29 cellular contexts compared by ENCODE assay signal in the genomic region with DNA sequence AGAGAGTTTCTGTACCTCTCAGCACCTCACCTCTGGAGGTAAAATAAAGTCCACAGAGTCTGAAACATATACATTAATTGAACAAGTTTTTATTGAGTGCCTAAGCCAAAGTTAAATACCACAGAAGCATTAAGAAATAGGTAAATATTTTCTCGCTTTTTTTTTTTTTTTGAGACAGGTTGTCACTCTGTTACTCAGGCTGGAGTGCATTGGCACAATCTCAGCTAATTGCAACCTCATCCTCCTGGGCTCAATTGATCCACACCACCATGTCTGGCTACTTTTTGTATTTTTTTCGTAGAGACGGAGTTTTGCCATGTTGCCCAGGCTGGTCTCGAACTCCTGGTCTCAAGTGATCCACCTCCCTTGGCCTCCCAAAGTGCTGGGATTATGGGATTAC.
"Had no signal": no experiment of that assay in that cellular context is flagged by ENCODE, and none has a peak within 500 bp of the region (broad histone marks: within the 10 kb centered on the region; RNA-seq: fewer than 3 reads in every experiment).

No MANE protein-coding gene starts in this region.

- H2AFZ ChIP-seq: neural progenitor cell, parathyroid adenoma had no signal

- H3K36me3 ChIP-seq: neural progenitor cell, ovary, spleen, suprapubic skin, tibial nerve, upper lobe of left lung, vagina had no signal

- H3K9me3 ChIP-seq: ovary, psoas muscle, suprapubic skin, testis, upper lobe of left lung, vagina had no signal

- FAIRE-seq: urothelium cell line had no signal

- H3K27ac ChIP-seq: neural progenitor cell, ovary, parathyroid adenoma, psoas muscle, skin epidermis, spleen, suprapubic skin, testis, tibial nerve, upper lobe of left lung, vagina had no signal

- ATAC-seq: naive thymus-derived CD4-positive, alpha-beta T cell; natural killer cell; psoas muscle; right cardiac atrium; sciatic nerve; stimulated activated memory B cell treated with anti-CD40 and anti-IgM and Interleukin-4, amounts not matched to agents 10 μg/mL and 1 μg/mL and 100 μg/mL, for 72 hours; stimulated activated naive CD8-positive, alpha-beta T cell treated with anti-CD3 and anti-CD28 coated beads, Interleukin-15, amount 100 ng/mL, for 72 hours; stimulated activated naive CD8-positive, alpha-beta T cell treated with anti-CD3 and anti-CD28 coated beads, Interleukin-15, Interleukin-2, amounts not matched to agents 100 U/mL and 50 U/mL, for 24 hours had no signal

- H3K9ac ChIP-seq: neural progenitor cell, parathyroid adenoma had no signal

- DNase-seq: naive thymus-derived CD4-positive, alpha-beta T cell; natural killer cell; occipital lobe; ovary; posterior cingulate gyrus; psoas muscle; right cardiac atrium; spleen; stimulated activated CD4-positive, alpha-beta T cell treated with anti-CD3 and anti-CD28 coated beads, Interleukin-12 subunit alpha, Interleukin-12 subunit beta, amount 100 ng/mL, for 4 hours; stimulated activated CD4-positive, alpha-beta T cell treated with anti-CD3 and anti-CD28 coated beads, Interleukin-1b, Interleukin-23, amount 100 ng/mL, for 48 hours; stimulated activated CD4-positive, alpha-beta T cell treated with anti-CD3 and anti-CD28 coated beads, Interleukin-4, amount 100 ng/mL, for 1 hour; stimulated activated CD4-positive, alpha-beta T cell treated with anti-CD3 and anti-CD28 coated beads, Interleukin-4, amount 100 ng/mL, for 4 hours; stimulated activated CD8-positive, alpha-beta memory T cell treated with anti-CD3 and anti-CD28 coated beads, Interleukin-4, amount 100 ng/mL, for 48 hours; stimulated activated naive CD4-positive, alpha-beta T cell; stimulated activated naive CD8-positive, alpha-beta T cell treated with anti-CD3 and anti-CD28 coated beads, Interleukin-15, amount 100 ng/mL, for 72 hours; stimulated activated naive CD8-positive, alpha-beta T cell treated with anti-CD3 and anti-CD28 coated beads, Interleukin-15, Interleukin-2, amounts not matched to agents 100 U/mL and 50 U/mL, for 24 hours; substantia nigra; testis had no signal

- H3K79me2 ChIP-seq: parathyroid adenoma had no signal

- H3K4me3 ChIP-seq: neural progenitor cell, ovary, psoas muscle, skin epidermis, smooth muscle cell, spleen, suprapubic skin, testis, tibial nerve, upper lobe of left lung, vagina had no signal

- H3K4me1 ChIP-seq: neural progenitor cell, parathyroid adenoma, psoas muscle, spleen, suprapubic skin, testis, tibial nerve, vagina had no signal

- H3K27me3 ChIP-seq: neural progenitor cell, ovary, suprapubic skin, testis, tibial nerve, upper lobe of left lung, vagina had no signal

- H3K4me2 ChIP-seq: neural progenitor cell, smooth muscle cell had no signal
